19 cellular contexts compared by ENCODE assay signal in the genomic region with DNA sequence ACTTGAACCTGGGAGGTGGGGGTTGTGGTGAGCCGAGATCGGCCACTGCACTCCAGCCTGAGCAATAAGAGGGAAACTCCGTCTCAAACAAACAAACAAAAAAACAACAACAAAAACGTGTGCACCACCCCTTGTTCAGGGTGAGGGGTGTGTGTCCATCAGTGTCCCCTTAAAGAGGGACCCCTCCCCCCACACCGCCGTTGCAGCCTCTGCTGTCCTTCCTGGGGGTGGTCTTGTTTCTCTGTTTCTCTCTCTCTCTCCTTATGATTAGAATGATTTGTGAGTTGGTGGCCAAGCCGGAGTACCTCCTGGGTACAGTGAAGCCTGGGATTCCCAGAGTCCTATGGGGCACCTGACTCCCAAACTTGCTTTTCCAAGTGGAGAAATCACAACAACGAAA. TPM values are rescaled to one million over a fixed set of nuclear protein-coding genes. Genes with fewer than 3 reads are reported as not detected.
DNase-seq lines count a peak whose midpoint lies in the region; ATAC-seq and TF ChIP-seq lines count a peak whose summit lies in the region.
"Had no signal": no experiment of that assay in that cellular context is flagged by ENCODE, and none has a peak within 500 bp of the region (broad histone marks: within the 10 kb centered on the region; RNA-seq: fewer than 3 reads in every experiment).

No MANE protein-coding gene starts in this region.

- H2AFZ ChIP-seq in PC-9 = no peak overlapping the region

- H3K9me2 ChIP-seq in PC-9 (ENCODE audit: insufficient read depth) = no peaks in the 10 kb centered on the region

- intact Hi-C loops in activated CD4-positive, alpha-beta memory T cell treated with anti-CD3 and anti-CD28 coated beads for 36 hours (cut with micrococcal nuclease) = loop anchor here (5.0 to 10.0 kb wide), 3 partner anchors 144 to 238 kb away; a partner anchor contains a TSS
- intact Hi-C loops in PC-9 (cut with micrococcal nuclease; ENCODE audit: unreplicated experiment) = no loop called here

- peaks cover 3% of the 10 kb centered on the region; the same call in 1 of the 2 replicates for H3K36me3 ChIP-seq in PC-9 (ENCODE audit: low read depth)
- H3K36me3 ChIP-seq: cardiac muscle cell had no signal

- H3K79me2 ChIP-seq in PC-9 (ENCODE audit: low read depth) = no peaks in the 10 kb centered on the region

- no peaks in the 10 kb centered on the region for H4K20me1 ChIP-seq in PC-9 (ENCODE audit: insufficient read depth)

- H3K27ac ChIP-seq in PC-9 = no peak overlapping the region
- H3K27ac ChIP-seq: cardiac muscle cell, SK-N-MC had no signal

- H3K9me3 Mint-ChIP-seq in stimulated activated naive CD8-positive, alpha-beta T cell treated with anti-CD3 and anti-CD28 coated beads, Interleukin-15, Interleukin-2, amounts not matched to agents 100 ng/mL and 50 ng/mL, for 24 hours = no peaks in the 10 kb centered on the region
- H3K9me3 Mint-ChIP-seq in activated CD4-positive, alpha-beta memory T cell treated with anti-CD3 and anti-CD28 coated beads for 36 hours = no peaks in the 10 kb centered on the region
- no peaks in the 10 kb centered on the region for H3K9me3 Mint-ChIP-seq in central memory CD8-positive, alpha-beta T cell
- H3K9me3 Mint-ChIP-seq in stimulated activated naive CD8-positive, alpha-beta T cell treated with anti-CD3 and anti-CD28 coated beads, Interleukin-15, amount 100 ng/mL, for 72 hours = no peaks in the 10 kb centered on the region
- H3K9me3 Mint-ChIP-seq: dendritic cell treated with granulocyte-macrophage colony-stimulating factor and Interleukin-4, amounts not matched to agents 40 ng/mL and 50 ng/mL, for 4 days had no signal

- CTCF ChIA-PET in activated CD4-positive, alpha-beta memory T cell treated with anti-CD3 and anti-CD28 coated beads for 36 hours (lab: Charles Lee) = interaction anchor here (0.8 to 2.3 kb wide), 7 partner anchors 10 to 241 kb away, joined by 3 to 9 read pairs (median 4); no protein-coding TSS in a partner anchor
- CTCF ChIA-PET in PC-9 (lab: Charles Lee) = no interaction called here

- ATAC-seq in stimulated activated naive CD8-positive, alpha-beta T cell treated with anti-CD3 and anti-CD28 coated beads, Interleukin-15, Interleukin-2, amounts not matched to agents 100 U/mL and 50 U/mL, for 24 hours = no peak
- ATAC-seq in central memory CD8-positive, alpha-beta T cell (replicated peaks; ENCODE audit: extremely low read depth, poor library complexity, severe bottlenecking) = no peak
- no peak for ATAC-seq in stimulated activated naive CD8-positive, alpha-beta T cell treated with anti-CD3 and anti-CD28 coated beads, Interleukin-15, amount 100 ng/mL, for 72 hours
- ATAC-seq in HG02571 (IDR thresholded peaks at IDR 0.05; ENCODE audit: unreplicated experiment) (no peak), GM21619 (IDR thresholded peaks at IDR 0.05; ENCODE audit: unreplicated experiment) (no peak)
- ATAC-seq: left lobe of liver had no signal

- no peak overlapping the region for H3K4me3 ChIP-seq in PC-9
- H3K4me3 ChIP-seq: cardiac muscle cell, SK-N-MC had no signal

- no peak overlapping the region for H3K4me2 ChIP-seq in PC-9

- POLR2A ChIA-PET in activated CD4-positive, alpha-beta memory T cell treated with anti-CD3 and anti-CD28 coated beads for 36 hours (lab: Charles Lee) = interaction anchor here (1.3 to 3.2 kb wide), 3 partner anchors 11 to 69 kb away, joined by 4 to 24 read pairs (median 11); no protein-coding TSS in a partner anchor
- POLR2A ChIA-PET in PC-9 (lab: Charles Lee; ENCODE audit: unreplicated experiment) = no interaction called here

- H3F3A ChIP-seq in PC-9 (ENCODE audit: insufficient read depth, low read depth) = no peaks in the 10 kb centered on the region

- no peaks in the 10 kb centered on the region for H3K4me1 ChIP-seq in PC-9 (replicated peaks; ENCODE audit: insufficient read depth)

- peak overlapping the region; percentile 97 for H3K27ac Mint-ChIP-seq in stimulated activated naive CD8-positive, alpha-beta T cell treated with anti-CD3 and anti-CD28 coated beads, Interleukin-15, Interleukin-2, amounts not matched to agents 100 ng/mL and 50 ng/mL, for 24 hours
- H3K27ac Mint-ChIP-seq in activated CD4-positive, alpha-beta memory T cell treated with anti-CD3 and anti-CD28 coated beads for 36 hours = peak overlapping the region; percentile 69
- peak overlapping the region; percentile 82 for H3K27ac Mint-ChIP-seq in central memory CD8-positive, alpha-beta T cell (ENCODE audit: low read depth)
- H3K27ac Mint-ChIP-seq in stimulated activated naive CD8-positive, alpha-beta T cell treated with anti-CD3 and anti-CD28 coated beads, Interleukin-15, amount 100 ng/mL, for 72 hours = peak overlapping the region; percentile 94 to 95

- BruUV-seq in PC-9 (replicated peaks; lab: Mats Ljungman, UMichigan) = no TSS peak

- no peak for TF ChIP-seq CTCF in PC-9 (conservative IDR thresholded peaks at IDR 0.05)

- H3K36me3 Mint-ChIP-seq in stimulated activated naive CD8-positive, alpha-beta T cell treated with anti-CD3 and anti-CD28 coated beads, Interleukin-15, Interleukin-2, amounts not matched to agents 100 ng/mL and 50 ng/mL, for 24 hours (ENCODE audit: low read depth) = no peaks in the 10 kb centered on the region
- H3K36me3 Mint-ChIP-seq in activated CD4-positive, alpha-beta memory T cell treated with anti-CD3 and anti-CD28 coated beads for 36 hours = peaks cover 4% of the 10 kb centered on the region
- H3K36me3 Mint-ChIP-seq in central memory CD8-positive, alpha-beta T cell (ENCODE audit: insufficient read depth) = peaks cover 4% of the 10 kb centered on the region

- no peak for DNase-seq in stimulated activated naive CD8-positive, alpha-beta T cell treated with anti-CD3 and anti-CD28 coated beads, Interleukin-15, Interleukin-2, amounts not matched to agents 100 U/mL and 50 U/mL, for 24 hours
- no peak for DNase-seq in activated CD4-positive, alpha-beta memory T cell treated with anti-CD3 and anti-CD28 coated beads for 36 hours
- no peak for DNase-seq in central memory CD8-positive, alpha-beta T cell (ENCODE audit: low spot score in 2 of 2)
- no peak for DNase-seq in stimulated activated naive CD8-positive, alpha-beta T cell treated with anti-CD3 and anti-CD28 coated beads, Interleukin-15, amount 100 ng/mL, for 72 hours
- no peak for DNase-seq in PC-9
- DNase-seq: EL, HCEC 1CT, head of caudate nucleus, midbrain, NCI-H1105 treated with DMSO at 0.1 percent for 48 hours, NCI-H446 treated with DMSO at 0.1 percent for 48 hours, small intestine had no signal

- H3K9me3 ChIP-seq in PC-9 (ENCODE audit: insufficient read depth, low read depth) = no peaks in the 10 kb centered on the region

- H3K27me3 Mint-ChIP-seq in stimulated activated naive CD8-positive, alpha-beta T cell treated with anti-CD3 and anti-CD28 coated beads, Interleukin-15, Interleukin-2, amounts not matched to agents 100 ng/mL and 50 ng/mL, for 24 hours = no peaks in the 10 kb centered on the region
- peaks cover 2% of the 10 kb centered on the region for H3K27me3 Mint-ChIP-seq in activated CD4-positive, alpha-beta memory T cell treated with anti-CD3 and anti-CD28 coated beads for 36 hours
- H3K27me3 Mint-ChIP-seq in central memory CD8-positive, alpha-beta T cell = no peaks in the 10 kb centered on the region
- H3K27me3 Mint-ChIP-seq in stimulated activated naive CD8-positive, alpha-beta T cell treated with anti-CD3 and anti-CD28 coated beads, Interleukin-15, amount 100 ng/mL, for 72 hours = no peaks in the 10 kb centered on the region

- peaks cover 71% of the 10 kb centered on the region for H3K4me1 Mint-ChIP-seq in stimulated activated naive CD8-positive, alpha-beta T cell treated with anti-CD3 and anti-CD28 coated beads, Interleukin-15, Interleukin-2, amounts not matched to agents 100 ng/mL and 50 ng/mL, for 24 hours (ENCODE audit: low read depth)
- peaks cover 57% of the 10 kb centered on the region for H3K4me1 Mint-ChIP-seq in activated CD4-positive, alpha-beta memory T cell treated with anti-CD3 and anti-CD28 coated beads for 36 hours (ENCODE audit: low read depth)
- peaks cover 68% of the 10 kb centered on the region for H3K4me1 Mint-ChIP-seq in central memory CD8-positive, alpha-beta T cell
- peaks cover 91% of the 10 kb centered on the region for H3K4me1 Mint-ChIP-seq in stimulated activated naive CD8-positive, alpha-beta T cell treated with anti-CD3 and anti-CD28 coated beads, Interleukin-15, amount 100 ng/mL, for 72 hours

- no peaks in the 10 kb centered on the region for H3K27me3 ChIP-seq in PC-9 (ENCODE audit: insufficient read depth, low read depth)
- H3K27me3 ChIP-seq: cardiac muscle cell had no signal

- H3K4me3 Mint-ChIP-seq in stimulated activated naive CD8-positive, alpha-beta T cell treated with anti-CD3 and anti-CD28 coated beads, Interleukin-15, Interleukin-2, amounts not matched to agents 100 ng/mL and 50 ng/mL, for 24 hours = peak overlapping the region; percentile 56
- H3K4me3 Mint-ChIP-seq in activated CD4-positive, alpha-beta memory T cell treated with anti-CD3 and anti-CD28 coated beads for 36 hours = peak overlapping the region; percentile 54
- peak overlapping the region; percentile 70 for H3K4me3 Mint-ChIP-seq in central memory CD8-positive, alpha-beta T cell
- peak overlapping the region; percentile 79 to 81 for H3K4me3 Mint-ChIP-seq in stimulated activated naive CD8-positive, alpha-beta T cell treated with anti-CD3 and anti-CD28 coated beads, Interleukin-15, amount 100 ng/mL, for 72 hours
- H3K4me3 Mint-ChIP-seq: dendritic cell treated with granulocyte-macrophage colony-stimulating factor and Interleukin-4, amounts not matched to agents 40 ng/mL and 50 ng/mL, for 4 days had no signal

RNA-seq across cellular contexts. Expression of a gene that starts 49.6 kb away (rescaled TPM):
- 10 to 100 TPM; 54.4 to 57.7 TPM for total RNA-seq in activated CD4-positive, alpha-beta memory T cell treated with anti-CD3 and anti-CD28 coated beads for 36 hours
- 61.8 and 75.8 TPM in 2 replicates for total RNA-seq in PC-9 (2021)
